Comparison of ENCODE assay signal across 5 cellular contexts in the genomic region with DNA sequence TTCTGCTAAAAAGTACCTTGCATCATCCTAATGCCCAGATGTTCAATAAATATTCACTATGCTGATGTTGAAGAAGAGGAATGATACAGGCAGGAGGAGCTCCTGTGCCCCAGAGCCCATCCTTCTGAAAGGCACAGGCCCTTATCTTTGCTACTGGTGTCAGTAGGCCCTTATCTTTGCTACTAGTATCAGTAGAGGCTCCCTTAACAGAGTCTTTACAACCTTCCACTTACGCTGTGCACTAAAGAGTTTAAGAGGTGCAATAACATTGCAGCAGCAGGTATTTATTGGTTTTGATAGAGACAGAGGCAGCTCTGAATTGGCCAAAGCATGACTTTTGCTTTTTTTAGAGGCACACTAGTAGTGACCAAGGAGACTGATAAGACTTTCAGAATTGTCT.
"Had no signal": no experiment of that assay in that cellular context is flagged by ENCODE, and none has a peak within 500 bp of the region (broad histone marks: within the 10 kb centered on the region; RNA-seq: fewer than 3 reads in every experiment).

No MANE protein-coding gene starts in this region.

- H3K4me3 ChIP-seq: GM23338 had no signal

- DNase-seq: H9, KBM-7 had no signal

- H3K27ac ChIP-seq: HL-60 had no signal

- H2AFZ ChIP-seq: GM23338 had no signal

- ATAC-seq: GM23338, HepG2 had no signal

- H3K4me2 ChIP-seq: GM23338 had no signal
